ENCODE assay signal across 21 cellular contexts in the genomic region with DNA sequence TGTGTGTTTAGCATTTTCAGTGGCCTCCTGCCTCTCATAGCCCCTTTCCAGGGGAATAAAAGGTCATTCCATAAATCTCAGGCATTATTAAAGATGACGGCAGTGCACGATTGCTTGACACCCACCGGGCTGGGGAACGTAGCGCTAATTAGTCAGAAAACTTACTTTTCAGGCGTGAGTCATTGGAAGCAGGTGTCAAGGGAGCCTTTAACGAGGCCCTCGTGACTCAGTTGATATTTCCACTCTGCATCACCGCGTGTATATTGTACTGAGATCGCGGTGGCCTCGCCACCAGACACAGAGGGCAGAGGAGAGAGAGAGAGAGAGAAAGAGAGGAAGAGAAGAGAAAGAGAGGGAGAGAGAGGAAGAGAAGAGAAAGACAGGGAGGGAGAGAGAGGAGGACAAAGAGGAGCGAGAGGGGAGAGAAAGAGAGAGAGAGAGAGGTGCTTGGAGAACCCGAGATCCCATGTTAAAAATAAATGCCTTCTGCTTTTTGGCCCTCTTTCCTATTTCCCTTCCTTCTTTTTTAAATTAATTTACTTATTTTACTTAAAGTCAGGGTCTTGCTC. TPM values are rescaled to one million over a fixed set of nuclear protein-coding genes. Genes with fewer than 3 reads are reported as not detected.
"Had no signal": no experiment of that assay in that cellular context is flagged by ENCODE, and none has a peak within 500 bp of the region (broad histone marks: within the 10 kb centered on the region; RNA-seq: fewer than 3 reads in every experiment).

No MANE protein-coding gene starts in this region.

- H3K27ac Mint-ChIP-seq: dendritic cell treated with granulocyte-macrophage colony-stimulating factor and Interleukin-4, amounts not matched to agents 40 ng/mL and 50 ng/mL, for 4 days; effector memory CD8-positive, alpha-beta T cell had no signal

- H3K9me3 ChIP-seq: esophagus muscularis mucosa, gastrocnemius medialis, heart right ventricle, neutrophil, psoas muscle, tibial artery, upper lobe of left lung, uterus had no signal

- H3K9me3 Mint-ChIP-seq: dendritic cell treated with granulocyte-macrophage colony-stimulating factor and Interleukin-4, amounts not matched to agents 40 ng/mL and 50 ng/mL, for 4 days; effector memory CD8-positive, alpha-beta T cell; naive thymus-derived CD8-positive, alpha-beta T cell had no signal

- DNase-seq: effector memory CD8-positive, alpha-beta T cell; gastrocnemius medialis; heart right ventricle; hypothalamus; kidney glomerular epithelial cell; mesendoderm; naive thymus-derived CD8-positive, alpha-beta T cell; psoas muscle; retina; small intestine; stimulated activated CD4-positive, alpha-beta T cell treated with anti-CD3 and anti-CD28 coated beads, Interleukin-4, amount 100 ng/mL, for 24 hours; stimulated activated naive CD4-positive, alpha-beta T cell; tibial artery; upper lobe of left lung; uterus had no signal

- H3K4me3 ChIP-seq: esophagus muscularis mucosa, gastrocnemius medialis, heart right ventricle, psoas muscle, tibial artery, upper lobe of left lung, uterus had no signal

- FAIRE-seq: colon, islet of Langerhans, small intestine had no signal

- H3K27me3 ChIP-seq: upper lobe of left lung, uterus had no signal

- H3K36me3 ChIP-seq: esophagus muscularis mucosa, gastrocnemius medialis, heart right ventricle, neutrophil, tibial artery, upper lobe of left lung, uterus had no signal

- H3K4me1 ChIP-seq: esophagus muscularis mucosa, gastrocnemius medialis, heart right ventricle, psoas muscle, tibial artery, upper lobe of left lung, uterus had no signal

- H3K36me3 Mint-ChIP-seq: naive thymus-derived CD8-positive, alpha-beta T cell had no signal

- ATAC-seq: effector memory CD8-positive, alpha-beta T cell; gastrocnemius medialis; heart right ventricle; naive thymus-derived CD8-positive, alpha-beta T cell; psoas muscle had no signal

- H3K4me3 Mint-ChIP-seq: dendritic cell treated with granulocyte-macrophage colony-stimulating factor and Interleukin-4, amounts not matched to agents 40 ng/mL and 50 ng/mL, for 4 days; effector memory CD8-positive, alpha-beta T cell; naive thymus-derived CD8-positive, alpha-beta T cell had no signal

- H3K27ac ChIP-seq: epithelial cell of prostate, esophagus muscularis mucosa, gastrocnemius medialis, heart right ventricle, neutrophil, psoas muscle, tibial artery, upper lobe of left lung, uterus had no signal

RNA-seq across cellular contexts. Expression of gene KCNG1, which starts 21.1 kb away (rescaled TPM):
- total RNA-seq: gastrocnemius medialis, psoas muscle had no signal
- polyA plus RNA-seq: naive thymus-derived CD8-positive, alpha-beta T cell had no signal
